1 cellular context compared by ENCODE assay signal in the genomic region with DNA sequence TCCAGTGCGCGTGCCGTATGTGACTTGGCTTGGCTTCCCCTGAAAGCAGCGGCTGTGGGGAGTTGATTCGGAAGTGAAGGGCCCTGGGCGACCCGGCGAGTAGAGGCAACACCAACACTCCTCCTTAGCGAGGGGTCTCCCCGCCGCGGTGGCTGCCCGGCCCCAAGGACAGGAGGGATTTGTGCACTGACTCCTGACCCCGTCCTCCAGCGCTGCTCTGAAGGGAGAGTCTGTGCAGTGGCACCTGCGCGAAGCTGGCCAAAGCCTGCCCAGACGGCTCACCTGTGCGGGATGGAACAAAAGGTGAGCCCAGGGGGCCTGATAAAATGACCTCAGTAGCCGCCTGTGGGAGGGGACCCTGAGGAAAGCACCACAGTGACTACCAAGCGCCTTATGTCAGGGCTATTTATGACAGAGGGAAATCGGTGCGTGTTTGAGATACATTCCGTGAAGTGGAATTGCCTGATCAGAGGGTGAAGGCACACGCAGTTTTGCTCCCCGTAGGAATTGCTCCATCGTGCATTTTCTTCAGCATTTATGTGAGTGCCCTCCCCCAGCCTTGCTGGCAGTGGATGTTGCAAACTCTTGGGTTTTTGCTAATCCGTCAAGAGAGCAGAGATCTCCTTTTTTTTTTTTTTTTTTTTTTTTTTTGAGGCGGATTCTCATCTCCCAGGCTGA.
A peak's percentile ranks its signal among the peaks of the same experiment; 100 is the strongest.
TF ChIP-seq lines count a peak whose summit lies in the region.

No MANE protein-coding gene starts in this region.

TF ChIP-seq in H1, 55 proteins besides CTCF, POLR2A, EP300 and RAD21:
- 0 out of 2 replicates have a peak, but pooled peaks have one; percentile 14 for TF ChIP-seq CEBPB (IDR thresholded peaks at IDR 0.05; ENCODE audit: low read depth, low read length)
TF ChIP-seq in H1: peak in this region for 1; not testable (repeated sequence) for 54.
